ENCODE assay signal across 12 cellular contexts in genomic region chr14:65866422-65866821, GRCh38.
DNase-seq lines count a peak whose midpoint lies in the region; ATAC-seq, FAIRE-seq and TF ChIP-seq lines count a peak whose summit lies in the region.
"Had no signal": no experiment of that assay in that cellular context is flagged by ENCODE, and none has a peak within 500 bp of the region (broad histone marks: within the 10 kb centered on the region; RNA-seq: fewer than 3 reads in every experiment).

No MANE protein-coding gene starts in this region.

- DNase-seq in AG09319 (ENCODE audit: extremely low read depth, low read depth) (peak; percentile 83), GM03348 (ENCODE audit: low spot score) (peak; percentile 74), epidermal melanocyte (ENCODE audit: insufficient read length, low spot score) (peak; percentile 33), fibroblast of villous mesenchyme (ENCODE audit: low read depth) (peak; percentile 2), urothelium cell line (ENCODE audit: low spot score) (no peak)
- DNase-seq: H7, HFFc6, KG1, OCI-M1 had no signal

- no peak overlapping the region for H3K4me3 ChIP-seq in fibroblast of villous mesenchyme (ENCODE audit: low read depth, low read length)

- TF ChIP-seq CTCF in AG09319 (IDR thresholded peaks at IDR 0.05; ENCODE audit: low read depth, low read length) (no peak), fibroblast of villous mesenchyme (IDR thresholded peaks at IDR 0.05; ENCODE audit: insufficient read depth, low read depth, low read length) (no peak)

- no peak for FAIRE-seq in urothelium cell line (lab: Jason Lieb, UNC)
- FAIRE-seq: RCC 7860 had no signal

- ATAC-seq in HG02798 (IDR thresholded peaks at IDR 0.05; ENCODE audit: poor library complexity, unreplicated experiment) (no peak), GM18498 (IDR thresholded peaks at IDR 0.05; ENCODE audit: unreplicated experiment) (no peak)
